Comparison of ENCODE assay signal across 1 cellular context in genomic region chr3:5136619-5137429, GRCh38.
TF ChIP-seq lines count a peak whose summit lies in the region.

No MANE protein-coding gene starts in this region.

TF ChIP-seq in HepG2, 621 proteins besides CTCF, POLR2A, EP300 and RAD21 (continued from another document):
- no peak for TF ChIP-seq FOXK1 (CRISPR knock-in tag; IDR thresholded peaks at IDR 0.05; ENCODE audit: borderline replicate concordance, low read depth)
- peak; percentile 57 for TF ChIP-seq STAG1 (CRISPR knock-in tag; IDR thresholded peaks at IDR 0.05)
- no peak for TF ChIP-seq SOX6 (IDR thresholded peaks at IDR 0.05)
- TF ChIP-seq SOX6 (CRISPR knock-in tag; IDR thresholded peaks at IDR 0.05), result no peak
